In genomic region chr20:59518881-59519706, GRCh38 we compare ENCODE assay signal across 7 cellular contexts.
DNase-seq lines count a peak whose midpoint lies in the region; ATAC-seq, FAIRE-seq and TF ChIP-seq lines count a peak whose summit lies in the region.

No MANE protein-coding gene starts in this region.

- H3K4me3 ChIP-seq in endothelial cell of umbilical vein (replicated peaks in 1 of 3; ENCODE audit: insufficient read depth in 1 of 3, low read depth in 1 of 3, low read length in 3 of 3) (no peak overlapping the region), mucosa of descending colon (no peak overlapping the region)

- H3K36me3 ChIP-seq in endothelial cell of umbilical vein (ENCODE audit: control insufficient read depth in 2 of 2, extremely low read depth in 1 of 2, insufficient read depth in 2 of 2, low read length in 2 of 2) (no peaks in the 10 kb centered on the region), mucosa of descending colon (ENCODE audit: low read depth) (no peaks in the 10 kb centered on the region)

- H2AFZ ChIP-seq in endothelial cell of umbilical vein (ENCODE audit: low read depth, low read length) = no peak overlapping the region

- H3K27me3 Mint-ChIP-seq in T-helper 17 cell = peaks cover 92% of the 10 kb centered on the region

- BruUV-seq in endothelial cell of umbilical vein (replicated peaks; lab: Mats Ljungman, UMichigan) = no TSS peak

- no peaks in the 10 kb centered on the region for H3K27me3 ChIP-seq in endothelial cell of umbilical vein (ENCODE audit: control insufficient read depth in 2 of 2, insufficient read depth in 2 of 2, low read length in 2 of 2)

- no peak overlapping the region for H3K9ac ChIP-seq in endothelial cell of umbilical vein (replicated peaks; ENCODE audit: extremely low read depth, insufficient read depth, low read length)

- POLR2A ChIA-PET in endothelial cell of umbilical vein (lab: Charles Lee) = no interaction called here

- dilution Hi-C loops in endothelial cell of umbilical vein (cut with MboI; ENCODE audit: extremely low pct_ligation_motif_present, low sequenced_read_pairs) = no loop called here

- H3K4me1 Mint-ChIP-seq in T-helper 17 cell = peaks cover 2% of the 10 kb centered on the region

- H3K36me3 Mint-ChIP-seq in T-helper 17 cell (ENCODE audit: low read depth) = no peaks in the 10 kb centered on the region

- DNase-seq in ELF-1 (ENCODE audit: low read depth, low spot score) (peak; percentile 85), NCI-H146 (lab: John Stamatoyannopoulos, UW) (peak; percentile 45), T-helper 17 cell (no peak), endothelial cell of umbilical vein (ENCODE audit: low read depth, low spot score) (peak; percentile 46), mucosa of descending colon (peak in 1 of 3 donors; percentile 42)

- no peaks in the 10 kb centered on the region for H3K79me2 ChIP-seq in endothelial cell of umbilical vein (ENCODE audit: control insufficient read depth, insufficient read depth, low read length)

- H3K27ac ChIP-seq in endothelial cell of umbilical vein (ENCODE audit: insufficient read depth, low read depth, low read length) = no peak overlapping the region

- ATAC-seq in GM21737 (IDR thresholded peaks at IDR 0.05; ENCODE audit: unreplicated experiment) = peak; percentile 67
- peak; percentile 65 for ATAC-seq in T-helper 17 cell
- ATAC-seq in mucosa of descending colon = peak; percentile 88
- no peak for ATAC-seq in HG02759 (IDR thresholded peaks at IDR 0.05; ENCODE audit: unreplicated experiment)

- no peak overlapping the region for H3K4me2 ChIP-seq in endothelial cell of umbilical vein (ENCODE audit: insufficient read depth, low read length)

- peak; percentile 77 for FAIRE-seq in endothelial cell of umbilical vein (lab: Jason Lieb, UNC)

- no peak overlapping the region for H3K4me3 Mint-ChIP-seq in T-helper 17 cell

- H4K20me1 ChIP-seq in endothelial cell of umbilical vein (replicated peaks; ENCODE audit: control insufficient read depth, extremely low read depth, insufficient read depth, low read length) = no peaks in the 10 kb centered on the region

- no peak for TF ChIP-seq POLR2A in endothelial cell of umbilical vein (IDR thresholded peaks at IDR 0.05; ENCODE audit: low read depth, low read length)

- no peak overlapping the region for H3K27ac Mint-ChIP-seq in T-helper 17 cell

- H3K9me3 ChIP-seq in T-helper 17 cell (ENCODE audit: control insufficient read depth, low read length, poor library complexity, severe bottlenecking) (no peaks in the 10 kb centered on the region), endothelial cell of umbilical vein (replicated peaks; ENCODE audit: control insufficient read depth, insufficient read depth, low read length) (no peaks in the 10 kb centered on the region), mucosa of descending colon (no peaks in the 10 kb centered on the region)

- H3K4me1 ChIP-seq in endothelial cell of umbilical vein (ENCODE audit: control insufficient read depth, extremely low read depth, insufficient read depth, low read length) (no peaks in the 10 kb centered on the region), mucosa of descending colon (ENCODE audit: low read depth) (no peaks in the 10 kb centered on the region)

- intact Hi-C loops in endothelial cell of umbilical vein (cut with micrococcal nuclease) (no loop called here), mucosa of descending colon (cut with DNase I, micrococcal nuclease) (no loop called here)

- CTCF ChIA-PET in endothelial cell of umbilical vein (lab: Charles Lee) = interaction anchor here (1.0 to 2.0 kb wide), 2 partner anchors 24 to 44 kb away, joined by 3 to 6 read pairs; no protein-coding TSS in a partner anchor

- H3K9me1 ChIP-seq in endothelial cell of umbilical vein (replicated peaks; ENCODE audit: control insufficient read depth, extremely low read depth, insufficient read depth, low read length) = no peaks in the 10 kb centered on the region

- TF ChIP-seq CTCF in endothelial cell of umbilical vein (IDR thresholded peaks at IDR 0.05; ENCODE audit: extremely low read depth in 1 of 2, insufficient read depth in 1 of 2, low read depth in 1 of 2, low read length in 2 of 2) = peak; percentile 61 to 85
- TF ChIP-seq CTCF in mucosa of descending colon (IDR thresholded peaks at IDR 0.05) = peak; percentile 94

TF ChIP-seq in endothelial cell of umbilical vein, 7 proteins besides CTCF, POLR2A, EP300 and RAD21:
- no peak for TF ChIP-seq JUN (IDR thresholded peaks at IDR 0.05; ENCODE audit: borderline replicate concordance, insufficient read depth, insufficient read length, low read depth)
- TF ChIP-seq, protein P1, sequence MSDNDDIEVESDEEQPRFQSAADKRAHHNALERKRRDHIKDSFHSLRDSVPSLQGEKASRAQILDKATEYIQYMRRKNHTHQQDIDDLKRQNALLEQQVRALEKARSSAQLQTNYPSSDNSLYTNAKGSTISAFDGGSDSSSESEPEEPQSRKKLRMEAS (IDR thresholded peaks at IDR 0.05; ENCODE audit: insufficient read depth, insufficient read length) = no peak
- TF ChIP-seq GATA2 (IDR thresholded peaks at IDR 0.05; ENCODE audit: insufficient read depth, insufficient read length, low read depth, low read length) = no peak
- TF ChIP-seq EZH2 (IDR thresholded peaks at IDR 0.05; ENCODE audit: borderline replicate concordance, low read depth, low read length, severe bottlenecking) = no peak
- TF ChIP-seq POLR2AphosphoS5 (IDR thresholded peaks at IDR 0.05; ENCODE audit: insufficient read depth, low read depth, low read length) = no peak
- TF ChIP-seq MYC (IDR thresholded peaks at IDR 0.05; ENCODE audit: low read depth, low read length) = no peak
- no peak for TF ChIP-seq FOS (IDR thresholded peaks at IDR 0.05; ENCODE audit: borderline replicate concordance, insufficient read depth, low read length)

Comparison
In these comparisons a context has a peak if more than half of its experiments do, and no peak if none do; other contexts are left out.
1. DNase-seq: peak in ELF-1 (single experiment), NCI-H146 (single experiment) and endothelial cell of umbilical vein (single experiment); none in T-helper 17 cell (0 of 3).